Comparison of ENCODE assay signal across 20 cellular contexts in the genomic region with DNA sequence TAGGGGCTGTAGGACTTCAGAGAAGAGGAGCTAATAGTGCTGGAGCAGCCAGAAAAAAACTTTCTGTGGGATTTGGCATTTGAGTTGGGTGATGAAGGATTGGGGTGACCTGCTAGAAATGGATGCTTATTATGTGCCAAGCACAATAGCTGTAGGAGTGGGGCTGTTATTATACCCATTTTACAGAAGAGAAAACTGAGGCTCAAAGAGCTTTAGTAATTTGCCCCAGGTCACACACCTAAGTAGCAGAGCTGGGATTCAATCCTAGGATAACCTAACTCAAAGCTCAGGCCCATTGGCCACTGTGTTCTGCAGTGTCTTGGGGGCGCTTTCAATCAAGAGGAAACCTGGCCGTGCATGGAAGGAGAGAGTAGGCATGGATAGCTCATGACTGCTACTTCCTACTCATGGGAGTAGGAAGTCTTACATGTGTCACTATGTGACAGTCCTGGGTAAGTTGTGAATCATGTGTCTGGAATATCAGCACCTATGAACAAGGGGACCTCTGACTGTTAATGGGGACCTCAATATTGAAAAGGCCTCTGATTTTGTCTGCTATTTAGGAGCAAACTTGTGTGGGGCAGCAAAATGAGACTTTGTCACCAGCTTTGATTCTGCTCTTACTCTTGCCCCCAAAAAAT. TPM values are rescaled to one million over a fixed set of nuclear protein-coding genes. Genes with fewer than 3 reads are reported as not detected.
DNase-seq lines count a peak whose midpoint lies in the region; ATAC-seq and TF ChIP-seq lines count a peak whose summit lies in the region.
"Had no signal": no experiment of that assay in that cellular context is flagged by ENCODE, and none has a peak within 500 bp of the region (broad histone marks: within the 10 kb centered on the region; RNA-seq: fewer than 3 reads in every experiment).

No MANE protein-coding gene starts in this region.

- H3K4me1 ChIP-seq in Caco-2 = no peaks in the 10 kb centered on the region
- no peaks in the 10 kb centered on the region for H3K4me1 ChIP-seq in right atrium auricular region

- POLR2A ChIA-PET in Caco-2 (lab: Charles Lee) = no interaction called here

- TF ChIP-seq CTCF in Caco-2 (IDR thresholded peaks at IDR 0.05; ENCODE audit: insufficient read depth in 1 of 2, low read depth in 1 of 2, low read length in 1 of 2, severe bottlenecking in 1 of 2, unreplicated experiment in 1 of 2) (no peak), epithelial cell of esophagus (IDR thresholded peaks at IDR 0.05; ENCODE audit: insufficient read depth, low read depth, low read length, missing control alignments) (no peak), right atrium auricular region (IDR thresholded peaks at IDR 0.05) (no peak)

- H3K27me3 Mint-ChIP-seq in Caco-2 (ENCODE audit: insufficient read depth, unreplicated experiment) = peaks cover 12% of the 10 kb centered on the region
- H3K27me3 Mint-ChIP-seq: IgD-negative memory B cell had no signal

- H3K27me3 ChIP-seq in Caco-2 (replicated peaks; ENCODE audit: control insufficient read depth, insufficient read depth, low read length) (no peaks in the 10 kb centered on the region), right atrium auricular region (no peaks in the 10 kb centered on the region)
- H3K27me3 ChIP-seq: BLaER1 treated with 17β-estradiol and CSF1 and Interleukin-3, amounts not matched to agents 10 nM and 100 nM had no signal

- H3K4me3 ChIP-seq in Caco-2 (ENCODE audit: low read depth, low read length) (no peak overlapping the region), epithelial cell of esophagus (ENCODE audit: low read length) (no peak overlapping the region), right atrium auricular region (no peak overlapping the region)
- H3K4me3 ChIP-seq: BLaER1 treated with 17β-estradiol and CSF1 and Interleukin-3, amounts not matched to agents 10 nM and 100 nM; GM23338 had no signal

- H3K4me1 Mint-ChIP-seq in Caco-2 (ENCODE audit: low read depth, unreplicated experiment) = peaks cover 5% of the 10 kb centered on the region
- H3K4me1 Mint-ChIP-seq: B cell, GM23338, IgD-negative memory B cell had no signal

- H3K36me3 ChIP-seq in Caco-2 (ENCODE audit: control insufficient read depth, insufficient read depth, low read length) (no peaks in the 10 kb centered on the region), right atrium auricular region (no peaks in the 10 kb centered on the region)
- H3K36me3 ChIP-seq: BLaER1 treated with 17β-estradiol and CSF1 and Interleukin-3, amounts not matched to agents 10 nM and 100 nM had no signal

- H3K36me3 Mint-ChIP-seq in Caco-2 (ENCODE audit: insufficient read depth, unreplicated experiment) = no peaks in the 10 kb centered on the region
- H3K36me3 Mint-ChIP-seq: CD8-positive, alpha-beta T cell; IgD-negative memory B cell had no signal

- peak overlapping the region; percentile 65 for H3K27ac Mint-ChIP-seq in Caco-2 (ENCODE audit: unreplicated experiment)
- H3K27ac Mint-ChIP-seq: B cell; CD8-positive, alpha-beta T cell; GM23338; HFFc6; IgD-negative memory B cell had no signal

- CTCF ChIA-PET in Caco-2 (lab: Charles Lee) = no interaction called here

- intact Hi-C loops in Caco-2 (cut with micrococcal nuclease; ENCODE audit: unreplicated experiment) = no loop called here

- ATAC-seq in GM21360 (IDR thresholded peaks at IDR 0.05; ENCODE audit: unreplicated experiment) = no peak
- ATAC-seq: CD8-positive, alpha-beta T cell; GM23338; HCT116 had no signal

- H3K9me3 ChIP-seq in Caco-2 = no peaks in the 10 kb centered on the region
- H3K9me3 ChIP-seq in right atrium auricular region = no peaks in the 10 kb centered on the region
- H3K9me3 ChIP-seq: BLaER1 treated with 17β-estradiol and CSF1 and Interleukin-3, amounts not matched to agents 10 nM and 100 nM had no signal

- H3K4me3 Mint-ChIP-seq in Caco-2 (ENCODE audit: unreplicated experiment) = no peak overlapping the region
- H3K4me3 Mint-ChIP-seq: B cell; CD8-positive, alpha-beta T cell; GM23338; HFFc6; IgD-negative memory B cell had no signal

- no peaks in the 10 kb centered on the region for H3K9me3 Mint-ChIP-seq in Caco-2 (ENCODE audit: unreplicated experiment)
- H3K9me3 Mint-ChIP-seq: CD8-positive, alpha-beta T cell; GM23338; HFFc6; IgD-negative memory B cell had no signal

- no peak overlapping the region for H3K27ac ChIP-seq in right atrium auricular region
- H3K27ac ChIP-seq: BLaER1 treated with 17β-estradiol and CSF1 and Interleukin-3, amounts not matched to agents 10 nM and 100 nM; HL-60 had no signal

- no TSS peak for BruUV-seq in Caco-2 (replicated peaks; lab: Mats Ljungman, UMichigan)

- DNase-seq in Caco-2 (no peak), HT-29 (ENCODE audit: low spot score) (peak; percentile 17), SW480 (ENCODE audit: low spot score) (peak; percentile 9), epithelial cell of esophagus (ENCODE audit: low read depth) (peak; percentile 17), NCI-H2227 treated with DMSO at 0.1 percent for 48 hours (lab: John Stamatoyannopoulos, UW) (no peak), right atrium auricular region (ENCODE audit: low spot score) (no peak)
- DNase-seq: CD8-positive, alpha-beta T cell; DND-41; EL; H7; HFFc6; KG1 had no signal

RNA-seq across cellular contexts. Expression of a gene that starts 6.1 kb away (rescaled TPM):
- total RNA-seq in Caco-2 (2022) (0.11 and 0.26 TPM in 2 replicates), right atrium auricular region (not detected)
- 1.3 and 1.6 TPM in 2 replicates for total RNA-seq in HT-29 (2014; rRNA removed; shearing (Covaris generic))
- total RNA-seq: A172; B cell; CD8-positive, alpha-beta T cell; GM23338; H7; HFFc6 had no signal

Comparison
In these comparisons a context has a peak if more than half of its experiments do, and no peak if none do; other contexts are left out.
1. DNase-seq: peak in HT-29 (single experiment), SW480 (single experiment) and epithelial cell of esophagus (single experiment); none in Caco-2 (0 of 2), NCI-H2227 treated with DMSO at 0.1 percent for 48 hours (single experiment) and right atrium auricular region (single experiment).